In the genomic region with DNA sequence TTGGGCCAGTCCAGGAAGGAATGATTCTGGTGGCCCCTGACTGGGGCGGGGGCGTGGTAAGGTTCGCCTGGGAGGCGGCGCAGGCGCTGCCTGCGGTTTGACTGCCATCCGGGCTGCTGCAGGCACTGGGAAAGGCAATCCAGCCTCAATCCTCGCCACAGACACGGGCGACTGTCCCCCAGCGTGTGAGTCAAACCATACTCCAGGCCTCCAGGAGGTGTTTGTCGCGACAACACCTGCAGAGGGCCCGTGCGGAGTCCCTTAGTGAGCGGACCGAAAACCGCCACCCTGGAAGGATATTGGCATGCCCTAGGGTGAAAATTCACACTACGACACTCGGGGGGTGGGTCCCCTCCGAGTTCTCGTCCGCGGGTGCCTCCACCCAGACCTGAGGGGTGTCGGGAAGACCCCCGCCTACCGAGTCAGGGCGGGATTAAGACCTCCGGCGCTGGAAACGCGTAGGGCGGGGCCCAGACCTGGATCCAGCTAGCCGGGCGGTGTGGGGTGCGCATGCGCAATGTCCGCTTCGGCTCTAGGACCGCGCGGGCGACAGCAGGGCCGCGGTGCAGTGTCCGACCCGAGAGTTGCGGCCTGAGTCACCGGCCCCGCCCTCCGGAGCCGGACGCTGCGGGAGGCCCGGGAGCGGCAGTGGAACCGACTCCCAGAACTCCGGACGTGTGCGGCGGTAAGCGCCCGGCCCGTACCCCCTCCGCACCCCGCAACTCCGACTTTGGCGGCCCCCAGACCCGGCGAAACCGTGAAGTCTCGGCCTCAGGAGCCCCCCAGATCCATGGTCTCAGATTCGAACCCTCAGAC, we compare ENCODE assay signal across 8 cellular contexts. TPM values are rescaled to one million over a fixed set of nuclear protein-coding genes. Genes with fewer than 3 reads are reported as not detected.
DNase-seq lines count a peak whose midpoint lies in the region; ATAC-seq and FAIRE-seq lines count a peak whose summit lies in the region.

TSS of gene CAPNS1 (plus strand) at position 594 of the 816 bp plus-strand sequence. CDS start 946 bp downstream, outside the sequence.

- H3K9me3 Mint-ChIP-seq in activated CD8-positive, alpha-beta memory T cell treated with anti-CD3 and anti-CD28 coated beads, Interleukin-2, amount 10 ng/mL, durations not matched to agents 7 days and 5 days (ENCODE audit: low read depth) = no peaks in the 10 kb centered on the region

- no peaks in the 10 kb centered on the region for H3K27me3 Mint-ChIP-seq in activated CD8-positive, alpha-beta memory T cell treated with anti-CD3 and anti-CD28 coated beads, Interleukin-2, amount 10 ng/mL, durations not matched to agents 7 days and 5 days

- peaks cover 22% of the 10 kb centered on the region for H3K36me3 Mint-ChIP-seq in activated CD8-positive, alpha-beta memory T cell treated with anti-CD3 and anti-CD28 coated beads, Interleukin-2, amount 10 ng/mL, durations not matched to agents 7 days and 5 days

- peaks cover 30% of the 10 kb centered on the region for H3K4me1 Mint-ChIP-seq in activated CD8-positive, alpha-beta memory T cell treated with anti-CD3 and anti-CD28 coated beads, Interleukin-2, amount 10 ng/mL, durations not matched to agents 7 days and 5 days

- peak; percentile 97 for DNase-seq in Caki2 (ENCODE audit: low read depth)
- DNase-seq in HTR-8/SVneo (ENCODE audit: insufficient read length, low spot score) = peak; percentile 96
- peak; percentile 90 for DNase-seq in NOMO-1 treated with dmso at 0.1 percent for 144 hours (lab: John Stamatoyannopoulos, UW; ENCODE audit: unreplicated experiment)
- DNase-seq in activated CD8-positive, alpha-beta memory T cell treated with anti-CD3 and anti-CD28 coated beads, Interleukin-2, amount 10 ng/mL, durations not matched to agents 7 days and 5 days = peak; percentile 97
- peak; percentile 97 for DNase-seq in midbrain (lab: John Stamatoyannopoulos, UW)
- peak; percentile 87 for DNase-seq in stimulated activated CD8-positive, alpha-beta memory T cell treated with anti-CD3 and anti-CD28 coated beads, Interleukin-2, amount 100 ng/mL, for 1 hour (ENCODE audit: low read depth in 2 of 2)

- ATAC-seq in GM21367 (IDR thresholded peaks at IDR 0.05; ENCODE audit: unreplicated experiment) = peak; percentile 69
- ATAC-seq in activated CD8-positive, alpha-beta memory T cell treated with anti-CD3 and anti-CD28 coated beads, Interleukin-2, amount 10 ng/mL, durations not matched to agents 7 days and 5 days = peak; percentile 81

- in situ Hi-C loops in Caki2 (cut with HindIII; ENCODE audit: low pct_unique_long_range_greater_than_20kb, low sequenced_read_pairs) (no loop called here), endometrial microvascular endothelial cells (cut with HindIII; ENCODE audit: inconsistent ontology term, low pct_unique_long_range_greater_than_20kb, low sequenced_read_pairs) (no loop called here)

- H3K27ac Mint-ChIP-seq in activated CD8-positive, alpha-beta memory T cell treated with anti-CD3 and anti-CD28 coated beads, Interleukin-2, amount 10 ng/mL, durations not matched to agents 7 days and 5 days = peak within 1 kb of the TSS; percentile 93

- CTCF ChIA-PET in activated CD8-positive, alpha-beta memory T cell treated with anti-CD3 and anti-CD28 coated beads, Interleukin-2, amount 10 ng/mL, durations not matched to agents 7 days and 5 days (lab: Charles Lee) = interaction anchor here (0.7 to 2.7 kb wide), 4 partner anchors 11 to 190 kb away, joined by 3 to 17 read pairs (median 3); no protein-coding TSS in a partner anchor

- H3K4me3 Mint-ChIP-seq in activated CD8-positive, alpha-beta memory T cell treated with anti-CD3 and anti-CD28 coated beads, Interleukin-2, amount 10 ng/mL, durations not matched to agents 7 days and 5 days = peak within 1 kb of the TSS; percentile 93

- FAIRE-seq in HTR-8/SVneo (lab: Jason Lieb, UNC) = peak; percentile 86

RNA-seq across cellular contexts. Expression of gene CAPNS1, which starts in this region (rescaled TPM):
- total RNA-seq in Caki2 (2014; rRNA removed; shearing (Covaris generic); ENCODE audit: low replicate concordance) = 218 and 288 TPM in 2 replicates
- 100 to 1,000 TPM; 411 to 479 TPM for total RNA-seq in activated CD8-positive, alpha-beta memory T cell treated with anti-CD3 and anti-CD28 coated beads, Interleukin-2, amount 10 ng/mL, durations not matched to agents 7 days and 5 days
- total RNA-seq in endometrial microvascular endothelial cells (ENCODE audit: inconsistent ontology term) = 169 TPM

Comparison
In these comparisons a context has a peak if more than half of its experiments do, and no peak if none do; other contexts are left out.
1. Peak in every context shown above with its lines: DNase-seq and ATAC-seq.